ENCODE assay signal across 22 cellular contexts in genomic region chr1:17200756-17201155, GRCh38. TPM values are rescaled to one million over a fixed set of nuclear protein-coding genes. Genes with fewer than 3 reads are reported as not detected.
DNase-seq lines count a peak whose midpoint lies in the region; ATAC-seq, FAIRE-seq and TF ChIP-seq lines count a peak whose summit lies in the region.
"Had no signal": no experiment of that assay in that cellular context is flagged by ENCODE, and none has a peak within 500 bp of the region (broad histone marks: within the 10 kb centered on the region; RNA-seq: fewer than 3 reads in every experiment).

No MANE protein-coding gene starts in this region.

- H3K27ac Mint-ChIP-seq in activated CD4-positive, alpha-beta T cell treated with anti-CD3 and anti-CD28 coated beads, Interleukin-2, amount 10 ng/mL, durations not matched to agents 24 days and 14 days = no peak overlapping the region
- H3K27ac Mint-ChIP-seq in neural progenitor cell = no peak overlapping the region
- H3K27ac Mint-ChIP-seq: activated CD8-positive, alpha-beta T cell treated with anti-CD3 and anti-CD28 coated beads for 36 hours had no signal

- peaks cover 17% of the 10 kb centered on the region for H3K4me1 ChIP-seq in neural progenitor cell
- H3K4me1 ChIP-seq in aorta (ENCODE audit: control insufficient read depth in 1 of 2, insufficient read depth in 2 of 2, low read length in 2 of 2) = no peaks in the 10 kb centered on the region
- H3K4me1 ChIP-seq: ascending aorta, colonic mucosa, right atrium auricular region had no signal

- ATAC-seq in HG03520 (IDR thresholded peaks at IDR 0.05; ENCODE audit: unreplicated experiment) (no peak), aorta (ENCODE audit: low FRiP score) (no peak)

- TF ChIP-seq CTCF in fibroblast of the aortic adventitia (IDR thresholded peaks at IDR 0.05; ENCODE audit: insufficient read depth, low read length) = no peak
- TF ChIP-seq CTCF in neural progenitor cell (IDR thresholded peaks at IDR 0.05) = no peak

- no peaks in the 10 kb centered on the region for H3K36me3 Mint-ChIP-seq in activated CD4-positive, alpha-beta T cell treated with anti-CD3 and anti-CD28 coated beads, Interleukin-2, amount 10 ng/mL, durations not matched to agents 24 days and 14 days (ENCODE audit: low read depth)
- H3K36me3 Mint-ChIP-seq in neural progenitor cell = no peaks in the 10 kb centered on the region

- no peaks in the 10 kb centered on the region for H3K79me2 ChIP-seq in neural progenitor cell (ENCODE audit: low read depth)

- H3K4me1 Mint-ChIP-seq in activated CD4-positive, alpha-beta T cell treated with anti-CD3 and anti-CD28 coated beads, Interleukin-2, amount 10 ng/mL, durations not matched to agents 24 days and 14 days = peaks cover 29% of the 10 kb centered on the region
- peaks cover 48% of the 10 kb centered on the region for H3K4me1 Mint-ChIP-seq in neural progenitor cell

- H3K4me2 ChIP-seq in neural progenitor cell = no peak overlapping the region

- DNase-seq in activated CD4-positive, alpha-beta T cell treated with anti-CD3 and anti-CD28 coated beads, Interleukin-2, amount 10 ng/mL, durations not matched to agents 24 days and 14 days = no peak
- no peak for DNase-seq in activated CD4-positive, alpha-beta T cell treated with anti-CD3 and anti-CD28 coated beads, Interleukin-2, amount 50 U/mL, for 1 hour
- peak; percentile 62 for DNase-seq in RCC 7860 (ENCODE audit: low spot score)
- DNase-seq in fibroblast of the aortic adventitia (ENCODE audit: low read depth) = peak; percentile 6
- DNase-seq in neural progenitor cell (ENCODE audit: low spot score) = no peak
- no peak for DNase-seq in stimulated activated CD4-positive, alpha-beta T cell treated with anti-CD3 and anti-CD28 coated beads, Interleukin-2, amount 100 ng/mL, for 24 hours
- DNase-seq in aorta = no peak
- DNase-seq: 8988T; colonic mucosa; DMS79; glutamatergic neuron; NCI-H1436; NCI-H774; stimulated activated naive CD8-positive, alpha-beta T cell treated with anti-CD3 and anti-CD28 coated beads, Interleukin-15, amount 100 ng/mL, for 72 hours; SW 1271 had no signal

- FAIRE-seq in RCC 7860 (lab: Jason Lieb, UNC) = peak; percentile 80

- peaks cover 5% of the 10 kb centered on the region for H3F3A ChIP-seq in neural progenitor cell (ENCODE audit: low read depth)

- H3K9me3 ChIP-seq in neural progenitor cell (ENCODE audit: low read depth) (no peaks in the 10 kb centered on the region), aorta (ENCODE audit: control insufficient read depth, low read length) (no peaks in the 10 kb centered on the region)
- H3K9me3 ChIP-seq: ascending aorta; BLaER1 treated with 17β-estradiol and CSF1 and Interleukin-3, amounts not matched to agents 10 nM and 100 nM; colonic mucosa; right atrium auricular region had no signal

- intact Hi-C loops in activated CD4-positive, alpha-beta T cell treated with anti-CD3 and anti-CD28 coated beads, Interleukin-2, amount 10 ng/mL, durations not matched to agents 24 days and 14 days (cut with micrococcal nuclease) = no loop called here
- intact Hi-C loops in aorta (cut with DNase I) = no loop called here

- 75 to 81% methylated on average over 5 of the region's 5 CpGs for WGBS in aorta, 2 donors

- H3K4me3 Mint-ChIP-seq in activated CD4-positive, alpha-beta T cell treated with anti-CD3 and anti-CD28 coated beads, Interleukin-2, amount 10 ng/mL, durations not matched to agents 24 days and 14 days = peak overlapping the region; percentile 48
- peak overlapping the region; percentile 3 for H3K4me3 Mint-ChIP-seq in neural progenitor cell
- H3K4me3 Mint-ChIP-seq: activated CD8-positive, alpha-beta T cell treated with anti-CD3 and anti-CD28 coated beads for 36 hours had no signal

- no peaks in the 10 kb centered on the region for H3K27me3 ChIP-seq in neural progenitor cell
- H3K27me3 ChIP-seq in aorta (ENCODE audit: control insufficient read depth in 1 of 2, insufficient read depth in 2 of 2, low read length in 1 of 2) = no peaks in the 10 kb centered on the region
- H3K27me3 ChIP-seq: ascending aorta; BLaER1 treated with 17β-estradiol and CSF1 and Interleukin-3, amounts not matched to agents 10 nM and 100 nM; colonic mucosa; right atrium auricular region had no signal

- no peaks in the 10 kb centered on the region for H3K9me3 Mint-ChIP-seq in activated CD4-positive, alpha-beta T cell treated with anti-CD3 and anti-CD28 coated beads, Interleukin-2, amount 10 ng/mL, durations not matched to agents 24 days and 14 days
- H3K9me3 Mint-ChIP-seq in neural progenitor cell = no peaks in the 10 kb centered on the region
- H3K9me3 Mint-ChIP-seq: activated CD8-positive, alpha-beta T cell treated with anti-CD3 and anti-CD28 coated beads for 36 hours; stimulated activated naive CD8-positive, alpha-beta T cell treated with anti-CD3 and anti-CD28 coated beads, Interleukin-15, amount 100 ng/mL, for 72 hours had no signal

- no peak overlapping the region for H3K4me3 ChIP-seq in fibroblast of the aortic adventitia (ENCODE audit: low read depth, low read length)
- H3K4me3 ChIP-seq in neural progenitor cell = no peak overlapping the region
- no peak overlapping the region for H3K4me3 ChIP-seq in aorta (ENCODE audit: low read length in 2 of 2)
- H3K4me3 ChIP-seq: ascending aorta; BLaER1 treated with 17β-estradiol and CSF1 and Interleukin-3, amounts not matched to agents 10 nM and 100 nM; colonic mucosa; right atrium auricular region had no signal

- H3K9ac ChIP-seq in neural progenitor cell = no peak overlapping the region
- H3K9ac ChIP-seq: BLaER1 treated with 17β-estradiol and CSF1 and Interleukin-3, amounts not matched to agents 10 nM and 100 nM had no signal

- H3K27ac ChIP-seq in neural progenitor cell = no peak overlapping the region
- H3K27ac ChIP-seq in aorta (ENCODE audit: low read depth in 1 of 2, low read length in 2 of 2) = no peak overlapping the region
- H3K27ac ChIP-seq: ascending aorta; BLaER1 treated with 17β-estradiol and CSF1 and Interleukin-3, amounts not matched to agents 10 nM and 100 nM; colonic mucosa; epithelial cell of prostate; right atrium auricular region had no signal

- H4K20me1 ChIP-seq in neural progenitor cell (ENCODE audit: low read depth) = no peaks in the 10 kb centered on the region
- H4K20me1 ChIP-seq: BLaER1 treated with 17β-estradiol and CSF1 and Interleukin-3, amounts not matched to agents 10 nM and 100 nM had no signal

- no peak overlapping the region for H2AFZ ChIP-seq in neural progenitor cell (replicated peaks)

- no peaks in the 10 kb centered on the region for H3K36me3 ChIP-seq in neural progenitor cell
- H3K36me3 ChIP-seq in aorta (ENCODE audit: control insufficient read depth in 1 of 2, insufficient read depth in 2 of 2, low read length in 1 of 2) = no peaks in the 10 kb centered on the region
- H3K36me3 ChIP-seq: ascending aorta; BLaER1 treated with 17β-estradiol and CSF1 and Interleukin-3, amounts not matched to agents 10 nM and 100 nM; colonic mucosa; right atrium auricular region had no signal

- peaks cover 26% of the 10 kb centered on the region for H3K27me3 Mint-ChIP-seq in activated CD4-positive, alpha-beta T cell treated with anti-CD3 and anti-CD28 coated beads, Interleukin-2, amount 10 ng/mL, durations not matched to agents 24 days and 14 days
- peaks cover 26% of the 10 kb centered on the region for H3K27me3 Mint-ChIP-seq in neural progenitor cell (ENCODE audit: insufficient read depth, low read depth)

RNA-seq across cellular contexts. Expression of gene PADI1, which starts 4.2 kb away (rescaled TPM):
- not detected in 2 replicates for total RNA-seq in activated CD4-positive, alpha-beta T cell treated with anti-CD3 and anti-CD28 coated beads, Interleukin-2, amount 10 ng/mL, durations not matched to agents 24 days and 14 days
- total RNA-seq in fibroblast of the aortic adventitia (ENCODE audit: low replicate concordance) = 0.09 TPM in 1 of 2 replicates, not detected in the other
- 0.09 and 0.25 TPM in 2 replicates for total RNA-seq in neural progenitor cell (ENCODE audit: low replicate concordance)
- total RNA-seq in aorta = not detected
- under 1 TPM; 0.05 to 0.13 TPM for polyA plus RNA-seq in aorta
- total RNA-seq: activated CD8-positive, alpha-beta T cell treated with anti-CD3 and anti-CD28 coated beads for 36 hours; ascending aorta; mesenteric fat pad; right atrium auricular region had no signal

RNA-seq across cellular contexts. Expression of gene PADI3, which starts 48.1 kb away (rescaled TPM):
- not detected in 2 replicates for total RNA-seq in activated CD4-positive, alpha-beta T cell treated with anti-CD3 and anti-CD28 coated beads, Interleukin-2, amount 10 ng/mL, durations not matched to agents 24 days and 14 days
- not detected in 2 replicates for total RNA-seq in fibroblast of the aortic adventitia (ENCODE audit: low replicate concordance)
- total RNA-seq in neural progenitor cell (ENCODE audit: low replicate concordance) = 1.0 and 2.0 TPM in 2 replicates
- not detected for total RNA-seq in aorta
- not detected for polyA plus RNA-seq in aorta
- total RNA-seq: activated CD8-positive, alpha-beta T cell treated with anti-CD3 and anti-CD28 coated beads for 36 hours; ascending aorta; mesenteric fat pad; right atrium auricular region had no signal

Comparison
In these comparisons a context has a peak if more than half of its experiments do, and no peak if none do; other contexts are left out.
1. DNase-seq: peak in RCC 7860 (single experiment) and fibroblast of the aortic adventitia (single experiment); none in activated CD4-positive, alpha-beta T cell treated with anti-CD3 and anti-CD28 coated beads, Interleukin-2, amount 10 ng/mL, durations not matched to agents 24 days and 14 days (single experiment), activated CD4-positive, alpha-beta T cell treated with anti-CD3 and anti-CD28 coated beads, Interleukin-2, amount 50 U/mL, for 1 hour (single experiment), neural progenitor cell (single experiment), stimulated activated CD4-positive, alpha-beta T cell treated with anti-CD3 and anti-CD28 coated beads, Interleukin-2, amount 100 ng/mL, for 24 hours (0 of 2) and aorta (0 of 2).